In the genomic region with DNA sequence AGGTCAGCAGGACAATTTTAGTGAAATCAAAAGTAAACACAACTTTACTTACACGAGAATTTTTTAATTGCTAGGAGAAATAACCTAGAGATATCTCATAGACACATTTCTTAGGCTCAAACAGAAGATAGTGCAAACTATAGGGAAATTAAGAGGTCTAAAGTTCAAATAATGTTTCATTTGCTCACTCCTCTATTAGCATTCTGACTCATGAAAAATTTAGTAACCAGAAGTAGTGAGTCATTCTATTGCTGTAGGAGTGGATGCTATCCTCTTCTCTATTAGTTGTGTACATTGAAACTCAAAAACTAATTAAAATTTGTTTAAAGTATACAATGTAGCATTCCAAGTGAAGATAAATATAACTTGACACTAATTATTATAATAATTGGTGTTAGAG, we compare ENCODE assay signal across 1 cellular context.
TF ChIP-seq lines count a peak whose summit lies in the region.

No MANE protein-coding gene starts in this region.

TF ChIP-seq in HepG2, 621 proteins besides CTCF, POLR2A, EP300 and RAD21 (continued from another document):
- TF ChIP-seq, protein P1, sequence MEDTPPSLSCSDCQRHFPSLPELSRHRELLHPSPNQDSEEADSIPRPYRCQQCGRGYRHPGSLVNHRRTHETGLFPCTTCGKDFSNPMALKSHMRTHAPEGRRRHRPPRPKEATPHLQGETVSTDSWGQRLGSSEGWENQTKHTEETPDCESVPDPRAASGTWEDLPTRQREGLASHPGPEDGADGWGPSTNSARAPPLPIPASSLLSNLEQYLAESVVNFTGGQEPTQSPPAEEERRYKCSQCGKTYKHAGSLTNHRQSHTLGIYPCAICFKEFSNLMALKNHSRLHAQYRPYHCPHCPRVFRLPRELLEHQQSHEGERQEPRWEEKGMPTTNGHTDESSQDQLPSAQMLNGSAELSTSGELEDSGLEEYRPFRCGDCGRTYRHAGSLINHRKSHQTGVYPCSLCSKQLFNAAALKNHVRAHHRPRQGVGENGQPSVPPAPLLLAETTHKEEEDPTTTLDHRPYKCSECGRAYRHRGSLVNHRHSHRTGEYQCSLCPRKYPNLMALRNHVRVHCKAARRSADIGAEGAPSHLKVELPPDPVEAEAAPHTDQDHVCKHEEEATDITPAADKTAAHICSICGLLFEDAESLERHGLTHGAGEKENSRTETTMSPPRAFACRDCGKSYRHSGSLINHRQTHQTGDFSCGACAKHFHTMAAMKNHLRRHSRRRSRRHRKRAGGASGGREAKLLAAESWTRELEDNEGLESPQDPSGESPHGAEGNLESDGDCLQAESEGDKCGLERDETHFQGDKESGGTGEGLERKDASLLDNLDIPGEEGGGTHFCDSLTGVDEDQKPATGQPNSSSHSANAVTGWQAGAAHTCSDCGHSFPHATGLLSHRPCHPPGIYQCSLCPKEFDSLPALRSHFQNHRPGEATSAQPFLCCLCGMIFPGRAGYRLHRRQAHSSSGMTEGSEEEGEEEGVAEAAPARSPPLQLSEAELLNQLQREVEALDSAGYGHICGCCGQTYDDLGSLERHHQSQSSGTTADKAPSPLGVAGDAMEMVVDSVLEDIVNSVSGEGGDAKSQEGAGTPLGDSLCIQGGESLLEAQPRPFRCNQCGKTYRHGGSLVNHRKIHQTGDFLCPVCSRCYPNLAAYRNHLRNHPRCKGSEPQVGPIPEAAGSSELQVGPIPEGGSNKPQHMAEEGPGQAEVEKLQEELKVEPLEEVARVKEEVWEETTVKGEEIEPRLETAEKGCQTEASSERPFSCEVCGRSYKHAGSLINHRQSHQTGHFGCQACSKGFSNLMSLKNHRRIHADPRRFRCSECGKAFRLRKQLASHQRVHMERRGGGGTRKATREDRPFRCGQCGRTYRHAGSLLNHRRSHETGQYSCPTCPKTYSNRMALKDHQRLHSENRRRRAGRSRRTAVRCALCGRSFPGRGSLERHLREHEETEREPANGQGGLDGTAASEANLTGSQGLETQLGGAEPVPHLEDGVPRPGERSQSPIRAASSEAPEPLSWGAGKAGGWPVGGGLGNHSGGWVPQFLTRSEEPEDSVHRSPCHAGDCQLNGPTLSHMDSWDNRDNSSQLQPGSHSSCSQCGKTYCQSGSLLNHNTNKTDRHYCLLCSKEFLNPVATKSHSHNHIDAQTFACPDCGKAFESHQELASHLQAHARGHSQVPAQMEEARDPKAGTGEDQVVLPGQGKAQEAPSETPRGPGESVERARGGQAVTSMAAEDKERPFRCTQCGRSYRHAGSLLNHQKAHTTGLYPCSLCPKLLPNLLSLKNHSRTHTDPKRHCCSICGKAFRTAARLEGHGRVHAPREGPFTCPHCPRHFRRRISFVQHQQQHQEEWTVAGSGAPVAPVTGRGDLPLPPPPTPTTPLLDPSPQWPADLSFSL (CRISPR knock-in tag; IDR thresholded peaks at IDR 0.05), result no peak
